In genomic region chr7:20350518-20350951, GRCh38 we compare ENCODE assay signal across 10 cellular contexts. TPM values are rescaled to one million over a fixed set of nuclear protein-coding genes. Genes with fewer than 3 reads are reported as not detected.
DNase-seq lines count a peak whose midpoint lies in the region; ATAC-seq and TF ChIP-seq lines count a peak whose summit lies in the region.
"Had no signal": no experiment of that assay in that cellular context is flagged by ENCODE, and none has a peak within 500 bp of the region (broad histone marks: within the 10 kb centered on the region; RNA-seq: fewer than 3 reads in every experiment).

No MANE protein-coding gene starts in this region.

- H3K27me3 ChIP-seq in left ventricle myocardium inferior (ENCODE audit: low read depth): no peaks in the 10 kb centered on the region

- ATAC-seq in GM18909 (IDR thresholded peaks at IDR 0.05; ENCODE audit: poor library complexity, unreplicated experiment) (peak; percentile 52), HG02610 (IDR thresholded peaks at IDR 0.05; ENCODE audit: unreplicated experiment) (no peak), GM21786 (IDR thresholded peaks at IDR 0.05; ENCODE audit: unreplicated experiment) (no peak)

- DNase-seq in anterior cingulate cortex (lab: John Stamatoyannopoulos, UW): peak in 54 of 58 donors; percentile 14 to 90 (median 64)
- no peak for DNase-seq in left ventricle myocardium inferior
- DNase-seq in renal cortical epithelial cell (ENCODE audit: low read depth): peak; percentile 53
- DNase-seq in NCI-H526 (lab: John Stamatoyannopoulos, UW): no peak
- no peak for DNase-seq in NCI-H146 treated with DMSO at 0.1 percent for 48 hours (lab: John Stamatoyannopoulos, UW; ENCODE audit: unreplicated experiment)
- DNase-seq: DMS53, small intestine had no signal

- intact Hi-C loops in left ventricle myocardium inferior (cut with micrococcal nuclease): no loop called here

- H3K36me3 ChIP-seq in left ventricle myocardium inferior: no peaks in the 10 kb centered on the region

- TF ChIP-seq CTCF in left ventricle myocardium inferior (IDR thresholded peaks at IDR 0.05; ENCODE audit: borderline replicate concordance): no peak

- H3K4me1 ChIP-seq in left ventricle myocardium inferior: no peaks in the 10 kb centered on the region

- H3K9me3 ChIP-seq in left ventricle myocardium inferior (replicated peaks): no peaks in the 10 kb centered on the region

- H3K27ac ChIP-seq in left ventricle myocardium inferior (replicated peaks): no peak overlapping the region

- H3K4me3 ChIP-seq in left ventricle myocardium inferior: peak overlapping the region; percentile 1

RNA-seq across cellular contexts. Expression of gene ITGB8, which starts 19.8 kb away (rescaled TPM):
- total RNA-seq in left ventricle myocardium inferior (1.5 TPM), renal cortical epithelial cell (257 and 399 TPM in 2 replicates)

Comparison
In these comparisons a context has a peak if more than half of its experiments do, and no peak if none do; other contexts are left out.
1. DNase-seq: peak in anterior cingulate cortex (54 of 58) and renal cortical epithelial cell (single experiment); none in left ventricle myocardium inferior (single experiment), NCI-H526 (0 of 2) and NCI-H146 treated with DMSO at 0.1 percent for 48 hours (single experiment).
2. RNA of gene ITGB8, which starts 19.8 kb away (total RNA-seq): 257 to 399 TPM in renal cortical epithelial cell; 1.5 TPM in left ventricle myocardium inferior (single experiment); every median in the first group is over 100 times any median in the second.